In genomic region chr11:116100016-116100415, GRCh38 we compare ENCODE assay signal across 22 cellular contexts.
DNase-seq lines count a peak whose midpoint lies in the region; ATAC-seq and TF ChIP-seq lines count a peak whose summit lies in the region.
"Had no signal": no experiment of that assay in that cellular context is flagged by ENCODE, and none has a peak within 500 bp of the region (broad histone marks: within the 10 kb centered on the region; RNA-seq: fewer than 3 reads in every experiment).

No MANE protein-coding gene starts in this region.

- DNase-seq in left lobe of liver (ENCODE audit: low spot score) (peak; percentile 19), neuronal stem cell (ENCODE audit: low spot score) (no peak), MCF 10A (ENCODE audit: unreplicated experiment) (no peak), SIG-M5 (lab: John Stamatoyannopoulos, UW) (no peak)
- DNase-seq: 8988T; ACHN; BE2C; C1 segment of cervical spinal cord; CD4-positive, alpha-beta memory T cell; CD4-positive, CD25-positive, alpha-beta regulatory T cell; CD8-positive, alpha-beta memory T cell; COR-L47; DMS 273 treated with DMSO at 0.1 percent for 48 hours; DMS153; DMS79; DND-41; EL; GDM1 had no signal

- no peaks in the 10 kb centered on the region for H3K36me3 ChIP-seq in neuronal stem cell (replicated peaks in 1 of 2; ENCODE audit: control insufficient read depth in 2 of 2, insufficient read depth in 2 of 2, low read length in 2 of 2)
- H3K36me3 ChIP-seq: BE2C, BLaER1 had no signal

- no peak overlapping the region for H3K9ac ChIP-seq in neuronal stem cell (ENCODE audit: low read depth, low read length, poor library complexity)
- H3K9ac ChIP-seq: BLaER1 had no signal

- peaks cover 0 to 14% of the 10 kb centered on the region in 2 donors for H3K4me1 ChIP-seq in neuronal stem cell (ENCODE audit: control insufficient read depth in 2 of 2, insufficient read depth in 1 of 2, low read depth in 1 of 2, low read length in 2 of 2)

- CTCF ChIA-PET in MCF 10A (lab: Yijun Ruan, JAX): interaction anchor here (0.6 kb wide), 2 partner anchors 89 to 1106 kb away, joined by 3 to 4 read pairs; no protein-coding TSS in a partner anchor

- H3K9me3 ChIP-seq in neuronal stem cell (replicated peaks in 1 of 2; ENCODE audit: control insufficient read depth in 2 of 2, insufficient read depth in 1 of 2, low read depth in 1 of 2, low read length in 2 of 2): no peaks in the 10 kb centered on the region
- H3K9me3 ChIP-seq: BE2C, BLaER1 had no signal

- no TSS peak for BruUV-seq in MCF 10A (replicated peaks; lab: Mats Ljungman, UMichigan)

- no peak overlapping the region for H2AFZ ChIP-seq in neuronal stem cell (ENCODE audit: low read length)

- intact Hi-C loops in MCF 10A (cut with micrococcal nuclease): no loop called here

- no peaks in the 10 kb centered on the region for H3K36me3 Mint-ChIP-seq in MCF 10A (ENCODE audit: insufficient read depth, unreplicated experiment)
- H3K36me3 Mint-ChIP-seq: CD14-positive monocyte; CD4-positive, alpha-beta memory T cell; CD4-positive, CD25-positive, alpha-beta regulatory T cell; CD8-positive, alpha-beta memory T cell had no signal

- H3K27me3 ChIP-seq in neuronal stem cell (ENCODE audit: control insufficient read depth in 3 of 3, insufficient read depth in 3 of 3, low read depth in 1 of 3, low read length in 3 of 3): peaks cover 0 to 7% (median 0%) of the 10 kb centered on the region in 3 experiments
- H3K27me3 ChIP-seq: BE2C, BLaER1 had no signal

- no peak for TF ChIP-seq CTCF in MCF 10A (IDR thresholded peaks at IDR 0.05; ENCODE audit: unreplicated experiment)

- H3K4me2 ChIP-seq in neuronal stem cell (ENCODE audit: insufficient read depth, low read length, poor library complexity, severe bottlenecking): no peak overlapping the region

- no peak overlapping the region for H3K14ac ChIP-seq in neuronal stem cell (ENCODE audit: low read length)

- no peak overlapping the region for H3K4ac ChIP-seq in neuronal stem cell (ENCODE audit: low read length)

- no peak overlapping the region for H2BK12ac ChIP-seq in neuronal stem cell (ENCODE audit: low read length)

- H3K9me3 Mint-ChIP-seq in MCF 10A (ENCODE audit: unreplicated experiment): peaks cover 45% of the 10 kb centered on the region

- H3K27me3 Mint-ChIP-seq in MCF 10A (ENCODE audit: insufficient read depth, unreplicated experiment): no peaks in the 10 kb centered on the region
- H3K27me3 Mint-ChIP-seq: CD4-positive, CD25-positive, alpha-beta regulatory T cell had no signal

- no peak overlapping the region for H2BK120ac ChIP-seq in neuronal stem cell (ENCODE audit: low read depth, low read length)

- H3K4me1 Mint-ChIP-seq in MCF 10A (ENCODE audit: insufficient read depth, unreplicated experiment): no peaks in the 10 kb centered on the region
- H3K4me1 Mint-ChIP-seq: CD14-positive monocyte; CD4-positive, alpha-beta memory T cell; CD4-positive, CD25-positive, alpha-beta regulatory T cell; CD8-positive, alpha-beta memory T cell had no signal

- no peak overlapping the region for H4K91ac ChIP-seq in neuronal stem cell (ENCODE audit: low read depth, low read length, poor library complexity)

- no peak overlapping the region for H3K27ac ChIP-seq in neuronal stem cell (replicated peaks; ENCODE audit: low read length)
- H3K27ac ChIP-seq: BLaER1 had no signal

- no peak overlapping the region for H2AK5ac ChIP-seq in neuronal stem cell (ENCODE audit: low read depth, low read length)

- no peak overlapping the region for H3K27ac Mint-ChIP-seq in MCF 10A (ENCODE audit: low read depth, unreplicated experiment)
- H3K27ac Mint-ChIP-seq: CD4-positive, alpha-beta memory T cell; CD4-positive, CD25-positive, alpha-beta regulatory T cell had no signal

- no peak overlapping the region for H3K4me3 ChIP-seq in neuronal stem cell (ENCODE audit: low read length in 2 of 2)
- H3K4me3 ChIP-seq: BLaER1, GM12878 had no signal

- H2BK5ac ChIP-seq in neuronal stem cell (ENCODE audit: low read length): no peak overlapping the region

- POLR2A ChIA-PET in MCF 10A (lab: Yijun Ruan, JAX): no interaction called here

- no CpG with 5 or more reads among the region's 2 CpGs for WGBS in neuronal stem cell (ENCODE audit: extremely low coverage in 2 of 2, insufficient read length in 2 of 2, insufficient replicate concordance in 1 of 2), 2 donors

- no peak overlapping the region for H3K4me3 Mint-ChIP-seq in MCF 10A (ENCODE audit: unreplicated experiment)
- H3K4me3 Mint-ChIP-seq: CD14-positive monocyte; CD4-positive, alpha-beta memory T cell; CD4-positive, CD25-positive, alpha-beta regulatory T cell; CD8-positive, alpha-beta memory T cell had no signal

- H3K23ac ChIP-seq in neuronal stem cell (ENCODE audit: low read depth, low read length, poor library complexity): no peak overlapping the region

- H2BK15ac ChIP-seq in neuronal stem cell (ENCODE audit: low read length): no peak overlapping the region

- no peaks in the 10 kb centered on the region for H3K79me1 ChIP-seq in neuronal stem cell (ENCODE audit: low read depth, low read length)

- H3K18ac ChIP-seq in neuronal stem cell (ENCODE audit: low read length): peak overlapping the region; percentile 46

- no peak for ATAC-seq in left lobe of liver
- ATAC-seq in GM19351 (IDR thresholded peaks at IDR 0.05; ENCODE audit: unreplicated experiment): no peak
- ATAC-seq: GM12878 had no signal

- no peak overlapping the region for H4K8ac ChIP-seq in neuronal stem cell (ENCODE audit: low read depth, low read length)
